8 cellular contexts compared by ENCODE assay signal in the genomic region with DNA sequence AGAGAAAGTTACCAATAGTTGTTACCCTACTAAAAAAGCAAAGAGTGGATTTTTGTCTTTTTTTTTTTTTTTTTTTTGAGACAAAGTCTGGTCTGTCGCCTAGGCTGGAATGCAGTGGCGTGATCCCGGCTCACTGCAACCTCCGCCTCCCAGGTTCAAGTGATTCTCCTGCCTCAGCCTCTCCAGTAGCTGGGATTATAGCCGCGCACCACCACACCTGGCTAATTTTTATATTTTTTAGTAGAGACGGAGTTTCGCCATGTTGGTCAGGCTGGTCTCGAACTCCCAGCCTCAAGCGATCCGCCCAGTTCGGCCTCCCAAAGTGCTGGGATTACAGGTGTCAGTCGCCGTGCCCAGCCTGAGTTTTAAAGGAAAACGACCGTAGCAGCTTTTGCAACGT. TPM values are rescaled to one million over a fixed set of nuclear protein-coding genes. Genes with fewer than 3 reads are reported as not detected.
DNase-seq lines count a peak whose midpoint lies in the region; TF ChIP-seq lines count a peak whose summit lies in the region.
"Not testable (repeated sequence)": the region's sequence is repeated elsewhere in the genome, so short reads cannot be mapped to it uniquely, and the experiment has no call there.

No MANE protein-coding gene starts in this region.

- H2AFZ ChIP-seq in neural cell (ENCODE audit: low read depth, low read length): not testable (repeated sequence)

- H3K4me3 Mint-ChIP-seq in HFFc6: peak overlapping the region; percentile 99
- H3K4me3 Mint-ChIP-seq in activated naive CD4-positive, alpha-beta T cell treated with anti-CD3 and anti-CD28 coated beads, Interleukin-2, amount 50 U/mL, for 24 hours: peak overlapping the region; percentile 99

- H3K27me3 ChIP-seq in effector memory CD4-positive, alpha-beta T cell (replicated peaks; ENCODE audit: control insufficient read depth, insufficient read depth, low read length, poor library complexity, severe bottlenecking); iPS-15b (ENCODE audit: control insufficient read depth, insufficient read depth, low read length); neural cell (ENCODE audit: insufficient read depth, low read depth, low read length); stomach smooth muscle (ENCODE audit: control insufficient read depth in 1 of 2, insufficient read depth in 2 of 2, low read length in 2 of 2): not testable (repeated sequence)

- H3K4me1 Mint-ChIP-seq in HFFc6 (ENCODE audit: low read depth): peaks cover 57% of the 10 kb centered on the region
- peaks cover 70% of the 10 kb centered on the region for H3K4me1 Mint-ChIP-seq in activated naive CD4-positive, alpha-beta T cell treated with anti-CD3 and anti-CD28 coated beads, Interleukin-2, amount 50 U/mL, for 24 hours

- not testable (repeated sequence) for TF ChIP-seq EP300 in neural cell (conservative IDR thresholded peaks at IDR 0.05; ENCODE audit: poor library complexity, severe bottlenecking)

- peaks cover 26% of the 10 kb centered on the region for H3K36me3 ChIP-seq in SK-N-MC (ENCODE audit: insufficient read depth, low read length)
- H3K36me3 ChIP-seq in effector memory CD4-positive, alpha-beta T cell (ENCODE audit: control insufficient read depth, insufficient read depth, low read length); iPS-15b (ENCODE audit: control insufficient read depth, insufficient read depth, low read length); neural cell (ENCODE audit: insufficient read depth, low read length); stomach smooth muscle (ENCODE audit: control insufficient read depth in 2 of 2, insufficient read depth in 2 of 2, low read length in 2 of 2): not testable (repeated sequence)

- peaks cover 13% of the 10 kb centered on the region for H3K36me3 Mint-ChIP-seq in HFFc6 (ENCODE audit: low read depth)
- H3K36me3 Mint-ChIP-seq in activated naive CD4-positive, alpha-beta T cell treated with anti-CD3 and anti-CD28 coated beads, Interleukin-2, amount 50 U/mL, for 24 hours: not testable (repeated sequence)

- not testable (repeated sequence) for H3K27me3 Mint-ChIP-seq in HFFc6 (ENCODE audit: insufficient read depth); activated naive CD4-positive, alpha-beta T cell treated with anti-CD3 and anti-CD28 coated beads, Interleukin-2, amount 50 U/mL, for 24 hours

- H3K9ac ChIP-seq in SK-N-MC (ENCODE audit: insufficient read length) (peak overlapping the region; percentile 92), neural cell (ENCODE audit: low read length) (peak overlapping the region; percentile 87), stomach smooth muscle (ENCODE audit: low read length in 2 of 2) (peak overlapping the region in 1 of 2 donors; percentile 95)
- not testable (repeated sequence) for H3K9ac ChIP-seq in iPS-15b (ENCODE audit: low read depth, low read length)

- not testable (repeated sequence) for H3K4me1 ChIP-seq in effector memory CD4-positive, alpha-beta T cell (ENCODE audit: control insufficient read depth, insufficient read depth, low read length, poor library complexity, severe bottlenecking); iPS-15b (ENCODE audit: control insufficient read depth, insufficient read depth, low read length)
- peaks cover 16% of the 10 kb centered on the region for H3K4me1 ChIP-seq in stomach smooth muscle (ENCODE audit: control insufficient read depth, insufficient read depth, low read length)

- not testable (repeated sequence) for DNase-seq in AG10803 (ENCODE audit: low read depth); HFFc6; SK-N-MC (ENCODE audit: low read depth, low spot score); effector memory CD4-positive, alpha-beta T cell

- H3K27ac Mint-ChIP-seq in HFFc6: peak overlapping the region; percentile 99
- H3K27ac Mint-ChIP-seq in activated naive CD4-positive, alpha-beta T cell treated with anti-CD3 and anti-CD28 coated beads, Interleukin-2, amount 50 U/mL, for 24 hours: peak overlapping the region; percentile 98

- not testable (repeated sequence) for TF ChIP-seq RAD21 in neural cell (conservative IDR thresholded peaks at IDR 0.05)

- H3K9me3 Mint-ChIP-seq in HFFc6; activated naive CD4-positive, alpha-beta T cell treated with anti-CD3 and anti-CD28 coated beads, Interleukin-2, amount 50 U/mL, for 24 hours: not testable (repeated sequence)

- H3F3A ChIP-seq in neural cell (ENCODE audit: insufficient read depth, low read length, poor library complexity, severe bottlenecking): not testable (repeated sequence)

- peaks cover 93% of the 10 kb centered on the region for H3K79me2 ChIP-seq in neural cell (replicated peaks; ENCODE audit: insufficient read depth, low read length)

- H3K9me2 ChIP-seq in neural cell (ENCODE audit: insufficient read depth, low read length): not testable (repeated sequence)

- TF ChIP-seq CTCF in AG10803 (conservative IDR thresholded peaks at IDR 0.05; ENCODE audit: low read length); HFFc6 (IDR thresholded peaks at IDR 0.05); neural cell (IDR thresholded peaks at IDR 0.05; ENCODE audit: poor library complexity, severe bottlenecking): not testable (repeated sequence)

- not testable (repeated sequence) for H4K20me1 ChIP-seq in neural cell (ENCODE audit: insufficient read depth)

- H3K4me3 ChIP-seq in AG10803 (ENCODE audit: low read length): peak overlapping the region; percentile 82
- peak overlapping the region; percentile 91 for H3K4me3 ChIP-seq in SK-N-MC
- peak overlapping the region; percentile 92 for H3K4me3 ChIP-seq in effector memory CD4-positive, alpha-beta T cell (ENCODE audit: insufficient read depth, low read depth, low read length, poor library complexity, severe bottlenecking)
- H3K4me3 ChIP-seq in iPS-15b (ENCODE audit: low read depth, low read length): peak overlapping the region; percentile 99
- H3K4me3 ChIP-seq in neural cell (ENCODE audit: low read length): peak overlapping the region; percentile 88
- H3K4me3 ChIP-seq in stomach smooth muscle (ENCODE audit: low read length in 2 of 2): peak overlapping the region; percentile 88 to 99

- not testable (repeated sequence) for H3K27ac ChIP-seq in SK-N-MC; neural cell (ENCODE audit: low read length); stomach smooth muscle (ENCODE audit: low read length)
- H3K27ac ChIP-seq in effector memory CD4-positive, alpha-beta T cell (ENCODE audit: insufficient read depth, low read length, poor library complexity, severe bottlenecking): peak overlapping the region; percentile 94

- H3K9me3 ChIP-seq in SK-N-MC (ENCODE audit: low read depth, low read length); effector memory CD4-positive, alpha-beta T cell (ENCODE audit: control insufficient read depth, low read length); iPS-15b (ENCODE audit: control insufficient read depth, insufficient read depth, low read length); neural cell (ENCODE audit: low read length); stomach smooth muscle (ENCODE audit: control insufficient read depth in 2 of 2, low read length in 2 of 2): not testable (repeated sequence)

- H3K4me2 ChIP-seq in neural cell (ENCODE audit: low read length): peak overlapping the region; percentile 98

RNA-seq across cellular contexts. Expression of a gene that starts 1.5 kb away (rescaled TPM):
- total RNA-seq in HFFc6 (2021; fragmentation: NEBNext Ultra II Directional; extraction: Animal tissue kit (Norgen Biotek cat#: 25700)): 10 to 100 TPM; 10.6 to 16.5 (median 14.0) TPM
- 93.9 and 107 TPM in 2 replicates for polyA plus RNA-seq in neural cell
- 133 and 140 TPM in 2 replicates for polyA minus RNA-seq in neural cell

RNA-seq across cellular contexts. Expression of a gene that starts 14.3 kb away (rescaled TPM):
- total RNA-seq in HFFc6 (2021; fragmentation: NEBNext Ultra II Directional; extraction: Animal tissue kit (Norgen Biotek cat#: 25700)): 100 to 1,000 TPM in 3 of 6 experiments, 10 to 100 TPM in 3; 94.9 to 107 (median 100) TPM
- polyA plus RNA-seq in neural cell: 443 and 514 TPM in 2 replicates
- polyA minus RNA-seq in neural cell: 280 and 337 TPM in 2 replicates
